In genomic region chr7:1159933-1160664, GRCh38 we compare ENCODE assay signal across 8 cellular contexts. TPM values are rescaled to one million over a fixed set of nuclear protein-coding genes. Genes with fewer than 3 reads are reported as not detected.
DNase-seq lines count a peak whose midpoint lies in the region; ATAC-seq, FAIRE-seq and TF ChIP-seq lines count a peak whose summit lies in the region.

TSS of gene ZFAND2A (minus strand) at chr7:1160196. CDS start at chr7:1158212, 1,984 bp downstream.

- peak within 1 kb of the TSS; percentile 91 for H3K27ac Mint-ChIP-seq in mesothelial cell of epicardium

- H3K4me3 Mint-ChIP-seq in mesothelial cell of epicardium = peak within 1 kb of the TSS; percentile 83

- TF ChIP-seq CTCF in D721Med (IDR thresholded peaks at IDR 0.05; ENCODE audit: insufficient read depth, missing control alignments) (no peak), OCI-LY1 (IDR thresholded peaks at IDR 0.05; ENCODE audit: low read length) (no peak), mesothelial cell of epicardium (IDR thresholded peaks at IDR 0.05; ENCODE audit: unreplicated experiment) (no peak)

- H3K4me2 ChIP-seq in OCI-LY1 (ENCODE audit: low read length) = peak within 1 kb of the TSS; percentile 96

- peak; percentile 99 for DNase-seq in D721Med (ENCODE audit: insufficient read length, low spot score)
- DNase-seq in HuH-7 (ENCODE audit: low spot score) = peak; percentile 99
- peak; percentile 98 for DNase-seq in activated CD8-positive, alpha-beta memory T cell treated with anti-CD3 and anti-CD28 coated beads, Interleukin-2, amount 50 U/mL, for 4 hours
- DNase-seq in mesothelial cell of epicardium (ENCODE audit: low spot score in 2 of 2, unreplicated experiment in 2 of 2) = peak; percentile 98 to 99
- DNase-seq in stimulated activated CD8-positive, alpha-beta memory T cell treated with anti-CD3 and anti-CD28 coated beads, Interleukin-15, amount 100 ng/mL, for 4 hours (ENCODE audit: low read depth in 2 of 2) = peak; percentile 97 to 99

- H3K4me1 ChIP-seq in OCI-LY1 (ENCODE audit: insufficient read depth, low read length, severe bottlenecking) = peaks cover 25% of the 10 kb centered on the region

- H3K27ac ChIP-seq in OCI-LY1 (ENCODE audit: low read depth, low read length, poor library complexity, severe bottlenecking) = peak within 1 kb of the TSS; percentile 52

- in situ Hi-C loops in endometrial microvascular endothelial cells (cut with HindIII; ENCODE audit: inconsistent ontology term, low pct_unique_long_range_greater_than_20kb, low sequenced_read_pairs) = no loop called here

- no peaks in the 10 kb centered on the region for H3K9me3 ChIP-seq in OCI-LY1 (ENCODE audit: low read length)

- H3K4me1 Mint-ChIP-seq in mesothelial cell of epicardium = peaks cover 22% of the 10 kb centered on the region

- H3K36me3 ChIP-seq in OCI-LY1 (ENCODE audit: insufficient read depth, low read length) = peaks cover 49% of the 10 kb centered on the region

- no peak for FAIRE-seq in D721Med (lab: Jason Lieb, UNC)

- H3K4me3 ChIP-seq in OCI-LY1 (ENCODE audit: low read depth, low read length, poor library complexity, severe bottlenecking) = peak within 1 kb of the TSS; percentile 96

- H3K27me3 ChIP-seq in OCI-LY1 (ENCODE audit: insufficient read depth, low read length) = no peaks in the 10 kb centered on the region

- H3K79me2 ChIP-seq in OCI-LY1 (ENCODE audit: insufficient read depth, low read length) = peaks cover 9% of the 10 kb centered on the region

- H3F3A ChIP-seq in OCI-LY1 (ENCODE audit: insufficient read depth, low read length) = 0 out of 2 replicates have a peak, but pooled peaks cover 2% of the 10 kb centered on the region

- peaks cover 6% of the 10 kb centered on the region for H3K36me3 Mint-ChIP-seq in mesothelial cell of epicardium

- no peaks in the 10 kb centered on the region for H4K20me1 ChIP-seq in OCI-LY1 (ENCODE audit: insufficient read depth, low read length)

- ATAC-seq in GM21515 (IDR thresholded peaks at IDR 0.05; ENCODE audit: unreplicated experiment) = peak; percentile 96

- peak within 1 kb of the TSS; percentile 93 for H3K9ac ChIP-seq in OCI-LY1 (ENCODE audit: low read length)

- H3K27me3 Mint-ChIP-seq in mesothelial cell of epicardium (ENCODE audit: low read depth) = no peaks in the 10 kb centered on the region

- H3K9me2 ChIP-seq in OCI-LY1 (ENCODE audit: low read depth, low read length) = no peaks in the 10 kb centered on the region

- H3K9me3 Mint-ChIP-seq in mesothelial cell of epicardium = no peaks in the 10 kb centered on the region

- H2AFZ ChIP-seq in OCI-LY1 (ENCODE audit: low read length) = no peak within 1 kb of the TSS

RNA-seq across cellular contexts. Expression of gene ZFAND2A, which starts in this region (rescaled TPM):
- total RNA-seq in endometrial microvascular endothelial cells (ENCODE audit: inconsistent ontology term) (37.4 TPM), mesothelial cell of epicardium (15.3 to 16.3 TPM (median 15.6 TPM) in 3 replicates)

Comparison
In these comparisons a context has a peak if more than half of its experiments do, and no peak if none do; other contexts are left out.
1. Peak in every context shown above with its lines: DNase-seq, ATAC-seq, H3K4me3 ChIP-seq and H3K27ac ChIP-seq.